In genomic region chr9:3751125-3751758, GRCh38 we compare ENCODE assay signal across 1 cellular context.
TF ChIP-seq lines count a peak whose summit lies in the region.

No MANE protein-coding gene starts in this region.

TF ChIP-seq in GM23338, 12 proteins besides CTCF, POLR2A, EP300 and RAD21 (continued from another document):
- no peak for TF ChIP-seq REST (IDR thresholded peaks at IDR 0.05; ENCODE audit: unreplicated experiment)
- no peak for TF ChIP-seq STAT1 (IDR thresholded peaks at IDR 0.05; ENCODE audit: unreplicated experiment)
- TF ChIP-seq NANOG (IDR thresholded peaks at IDR 0.05; ENCODE audit: borderline replicate concordance): no peak
- TF ChIP-seq POLR2AphosphoS5 (IDR thresholded peaks at IDR 0.05; ENCODE audit: low read depth): no peak
- no peak for TF ChIP-seq ZNF331 (CRISPR knock-in tag; IDR thresholded peaks at IDR 0.05; ENCODE audit: low read depth)
- TF ChIP-seq CREB1 (CRISPR knock-in tag; IDR thresholded peaks at IDR 0.05; ENCODE audit: low read depth): no peak
